In the genomic region with DNA sequence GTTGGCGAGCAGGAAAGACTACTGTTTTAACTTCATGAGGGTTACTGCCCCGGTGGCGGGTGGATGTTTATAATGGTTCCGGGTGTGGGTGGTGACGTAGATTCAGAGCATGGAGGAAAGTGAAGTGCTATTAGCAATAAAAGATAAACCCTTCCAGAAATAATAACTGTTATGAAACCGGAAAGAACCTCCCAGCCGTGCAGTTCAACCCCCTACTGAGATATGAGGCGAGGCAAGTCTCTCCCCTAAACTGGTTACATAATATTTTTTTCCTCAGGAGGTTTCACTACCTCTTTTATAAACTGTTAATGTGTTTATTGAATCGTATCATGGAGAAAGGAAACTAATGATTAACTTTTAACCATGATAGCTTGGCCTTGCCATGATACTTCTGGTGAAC, we compare ENCODE assay signal across 9 cellular contexts. TPM values are rescaled to one million over a fixed set of nuclear protein-coding genes. Genes with fewer than 3 reads are reported as not detected.
DNase-seq lines count a peak whose midpoint lies in the region; ATAC-seq and TF ChIP-seq lines count a peak whose summit lies in the region.
"Had no signal": no experiment of that assay in that cellular context is flagged by ENCODE, and none has a peak within 500 bp of the region (broad histone marks: within the 10 kb centered on the region; RNA-seq: fewer than 3 reads in every experiment).

No MANE protein-coding gene starts in this region.

- peak overlapping the region in 2 of 4 donors; percentile 51 to 78 for H3K27ac ChIP-seq in Peyer's patch
- H3K27ac ChIP-seq in naive thymus-derived CD4-positive, alpha-beta T cell (ENCODE audit: low read depth, low read length), result no peak overlapping the region

- POLR2A ChIA-PET in naive thymus-derived CD4-positive, alpha-beta T cell (lab: Charles Lee), result no interaction called here

- H3K27me3 Mint-ChIP-seq in naive thymus-derived CD4-positive, alpha-beta T cell, result peaks cover 0 to 4% (median 0%) of the 10 kb centered on the region in 5 donors
- H3K27me3 Mint-ChIP-seq in activated T-helper 1 cell treated with anti-CD3 and anti-CD28 coated beads, Interleukin-12 subunit alpha, Interleukin-12 subunit beta, Interleukin-2, Interleukin-4 antibody, amounts not matched to agents 30 ng/mL and 10 ng/mL and 1 ng/mL, durations not matched to agents 14 hours and 24 hours and 36 hours (ENCODE audit: insufficient read depth), result no peaks in the 10 kb centered on the region

- H3K36me3 Mint-ChIP-seq in naive thymus-derived CD4-positive, alpha-beta T cell, result peaks cover 5 to 17% (median 12%) of the 10 kb centered on the region in 5 donors
- H3K36me3 Mint-ChIP-seq in activated T-helper 1 cell treated with anti-CD3 and anti-CD28 coated beads, Interleukin-12 subunit alpha, Interleukin-12 subunit beta, Interleukin-2, Interleukin-4 antibody, amounts not matched to agents 30 ng/mL and 10 ng/mL and 1 ng/mL, durations not matched to agents 14 hours and 24 hours and 36 hours (ENCODE audit: low read depth), result peaks cover 5% of the 10 kb centered on the region

- TF ChIP-seq CTCF in Peyer's patch (IDR thresholded peaks at IDR 0.05), result no peak

- DNase-seq in Peyer's patch (peak; percentile 63 to 88 (median 65)), NCI-H1105 (lab: John Stamatoyannopoulos, UW) (no peak), DMS 273 treated with DMSO at 0.1 percent for 48 hours (lab: John Stamatoyannopoulos, UW) (no peak)
- DNase-seq in naive thymus-derived CD4-positive, alpha-beta T cell, result no peak
- DNase-seq in activated T-helper 1 cell treated with anti-CD3 and anti-CD28 coated beads, Interleukin-12 subunit alpha, Interleukin-12 subunit beta, Interleukin-2, Interleukin-4 antibody, amounts not matched to agents 30 ng/mL and 10 ng/mL and 1 ng/mL, durations not matched to agents 14 hours and 24 hours and 36 hours (ENCODE audit: low spot score), result no peak
- DNase-seq in effector CD8-positive, alpha-beta T cell (lab: John Stamatoyannopoulos, UW), result no peak
- DNase-seq: nucleus accumbens had no signal

- CTCF ChIA-PET in naive thymus-derived CD4-positive, alpha-beta T cell (lab: Charles Lee), result no interaction called here

- H3K27ac Mint-ChIP-seq in naive thymus-derived CD4-positive, alpha-beta T cell, result no peak overlapping the region
- no peak overlapping the region for H3K27ac Mint-ChIP-seq in activated T-helper 1 cell treated with anti-CD3 and anti-CD28 coated beads, Interleukin-12 subunit alpha, Interleukin-12 subunit beta, Interleukin-2, Interleukin-4 antibody, amounts not matched to agents 30 ng/mL and 10 ng/mL and 1 ng/mL, durations not matched to agents 14 hours and 24 hours and 36 hours

- peak; percentile 84 for ATAC-seq in GM18861 (IDR thresholded peaks at IDR 0.05; ENCODE audit: unreplicated experiment)
- ATAC-seq in HG02870 (IDR thresholded peaks at IDR 0.05; ENCODE audit: unreplicated experiment), result peak; percentile 80
- ATAC-seq in naive thymus-derived CD4-positive, alpha-beta T cell, result peak; percentile 71

- H3K4me3 ChIP-seq in Peyer's patch, result no peak overlapping the region
- H3K4me3 ChIP-seq in naive thymus-derived CD4-positive, alpha-beta T cell (ENCODE audit: low read length), result no peak overlapping the region

- intact Hi-C loops in naive thymus-derived CD4-positive, alpha-beta T cell (cut with micrococcal nuclease), result no loop called here
- intact Hi-C loops in activated T-helper 1 cell treated with anti-CD3 and anti-CD28 coated beads, Interleukin-12 subunit alpha, Interleukin-12 subunit beta, Interleukin-2, Interleukin-4 antibody, amounts not matched to agents 30 ng/mL and 10 ng/mL and 1 ng/mL, durations not matched to agents 14 hours and 24 hours and 36 hours (cut with micrococcal nuclease), result no loop called here

- H3K4me1 Mint-ChIP-seq in naive thymus-derived CD4-positive, alpha-beta T cell, result peaks cover 10 to 18% (median 12%) of the 10 kb centered on the region in 7 donors
- peaks cover 9% of the 10 kb centered on the region for H3K4me1 Mint-ChIP-seq in activated T-helper 1 cell treated with anti-CD3 and anti-CD28 coated beads, Interleukin-12 subunit alpha, Interleukin-12 subunit beta, Interleukin-2, Interleukin-4 antibody, amounts not matched to agents 30 ng/mL and 10 ng/mL and 1 ng/mL, durations not matched to agents 14 hours and 24 hours and 36 hours (ENCODE audit: low read depth)

- peaks cover 9 to 17% (median 9%) of the 10 kb centered on the region in 4 donors for H3K4me1 ChIP-seq in Peyer's patch
- H3K4me1 ChIP-seq in naive thymus-derived CD4-positive, alpha-beta T cell (ENCODE audit: control insufficient read depth in 2 of 2, insufficient read depth in 2 of 2, low read length in 2 of 2), result peaks cover 0 to 10% of the 10 kb centered on the region in 2 donors

- peaks cover 0 to 18% (median 10%) of the 10 kb centered on the region in 11 donors for H3K9me3 Mint-ChIP-seq in naive thymus-derived CD4-positive, alpha-beta T cell
- H3K9me3 Mint-ChIP-seq in activated T-helper 1 cell treated with anti-CD3 and anti-CD28 coated beads, Interleukin-12 subunit alpha, Interleukin-12 subunit beta, Interleukin-2, Interleukin-4 antibody, amounts not matched to agents 30 ng/mL and 10 ng/mL and 1 ng/mL, durations not matched to agents 14 hours and 24 hours and 36 hours, result peaks cover 12% of the 10 kb centered on the region

- no peak overlapping the region for H3K4me3 Mint-ChIP-seq in naive thymus-derived CD4-positive, alpha-beta T cell
- H3K4me3 Mint-ChIP-seq in activated T-helper 1 cell treated with anti-CD3 and anti-CD28 coated beads, Interleukin-12 subunit alpha, Interleukin-12 subunit beta, Interleukin-2, Interleukin-4 antibody, amounts not matched to agents 30 ng/mL and 10 ng/mL and 1 ng/mL, durations not matched to agents 14 hours and 24 hours and 36 hours, result no peak overlapping the region

- no peaks in the 10 kb centered on the region for H3K27me3 ChIP-seq in Peyer's patch
- no peaks in the 10 kb centered on the region for H3K27me3 ChIP-seq in naive thymus-derived CD4-positive, alpha-beta T cell (ENCODE audit: control insufficient read depth in 2 of 2, insufficient read depth in 2 of 2, low read length in 2 of 2)

- peaks cover 0 to 4% (median 0%) of the 10 kb centered on the region in 4 donors for H3K9me3 ChIP-seq in Peyer's patch
- peaks cover 0 to 9% (median 0%) of the 10 kb centered on the region in 3 experiments for H3K9me3 ChIP-seq in naive thymus-derived CD4-positive, alpha-beta T cell (ENCODE audit: control insufficient read depth in 2 of 3, low read length in 3 of 3)

- TF ChIP-seq POLR2A in Peyer's patch (IDR thresholded peaks at IDR 0.05), result no peak

- no peaks in the 10 kb centered on the region for H3K36me3 ChIP-seq in Peyer's patch
- H3K36me3 ChIP-seq in naive thymus-derived CD4-positive, alpha-beta T cell (ENCODE audit: control insufficient read depth in 2 of 3, insufficient read depth in 3 of 3, low read length in 3 of 3), result no peaks in the 10 kb centered on the region

RNA-seq across cellular contexts. Expression of a gene that starts 33.9 kb away (rescaled TPM):
- 10 to 100 TPM; 35.7 to 82.5 (median 39.2) TPM for total RNA-seq in Peyer's patch
- 100 to 1,000 TPM in 1 of 5 experiments, 10 to 100 TPM in 4; 61.7 to 103 (median 74.5) TPM for total RNA-seq in naive thymus-derived CD4-positive, alpha-beta T cell
- polyA plus RNA-seq in naive thymus-derived CD4-positive, alpha-beta T cell, result 10 to 100 TPM; 24.6 to 38.4 TPM
- 54.1 and 55.6 TPM in 2 replicates for total RNA-seq in activated T-helper 1 cell treated with anti-CD3 and anti-CD28 coated beads, Interleukin-12 subunit alpha, Interleukin-12 subunit beta, Interleukin-2, Interleukin-4 antibody, amounts not matched to agents 30 ng/mL and 10 ng/mL and 1 ng/mL, durations not matched to agents 14 hours and 24 hours and 36 hours

Comparison
In these comparisons a context has a peak if more than half of its experiments do, and no peak if none do; other contexts are left out.
1. DNase-seq: peak in Peyer's patch (3 of 3); none in naive thymus-derived CD4-positive, alpha-beta T cell (0 of 9), activated T-helper 1 cell treated with anti-CD3 and anti-CD28 coated beads, Interleukin-12 subunit alpha, Interleukin-12 subunit beta, Interleukin-2, Interleukin-4 antibody, amounts not matched to agents 30 ng/mL and 10 ng/mL and 1 ng/mL, durations not matched to agents 14 hours and 24 hours and 36 hours (single experiment), NCI-H1105 (single experiment), DMS 273 treated with DMSO at 0.1 percent for 48 hours (single experiment) and effector CD8-positive, alpha-beta T cell (single experiment).
2. Peak in every context shown above with its lines, with median percentiles within 50 percentile points of each other: ATAC-seq.